ENCODE assay signal across 19 cellular contexts in genomic region chr5:124685404-124685930, GRCh38.
"Had no signal": no experiment of that assay in that cellular context is flagged by ENCODE, and none has a peak within 500 bp of the region (broad histone marks: within the 10 kb centered on the region; RNA-seq: fewer than 3 reads in every experiment).

No MANE protein-coding gene starts in this region.

- H3K36me3 ChIP-seq: lower lobe of right lung, right lobe of liver, thoracic aorta, vagina had no signal

- ATAC-seq: activated CD4-positive, alpha-beta T cell treated with anti-CD3 and anti-CD28 coated beads for 36 hours; left lobe of liver; lower lobe of right lung; naive thymus-derived CD4-positive, alpha-beta T cell; right lobe of liver had no signal

- H3K4me3 ChIP-seq: coronary artery, lower lobe of right lung, right lobe of liver, thoracic aorta, vagina had no signal

- H3K9me3 ChIP-seq: lower lobe of right lung, right lobe of liver, thoracic aorta, vagina had no signal

- DNase-seq: activated CD4-positive, alpha-beta T cell treated with anti-CD3 and anti-CD28 coated beads for 36 hours; activated CD4-positive, alpha-beta T cell treated with anti-CD3 and anti-CD28 coated beads, Interleukin-2, amount 50 U/mL, for 4 hours; activated CD8-positive, alpha-beta memory T cell treated with anti-CD3 and anti-CD28 coated beads for 24 hours; activated CD8-positive, alpha-beta memory T cell treated with anti-CD3 and anti-CD28 coated beads, Interleukin-2, amount 50 U/mL, for 4 hours; activated naive CD4-positive, alpha-beta T cell treated with Interleukin-2 at 50 U/mL for 16 hours; activated naive CD8-positive, alpha-beta T cell treated with anti-CD3 and anti-CD28 coated beads for 36 hours; activated T-cell treated with anti-CD3 and anti-CD28 coated beads, Interleukin-2, amount 50 U/mL, for 24 hours; foreskin fibroblast; lower lobe of right lung; naive thymus-derived CD4-positive, alpha-beta T cell; posterior cingulate gyrus; right lobe of liver; small intestine; stimulated activated naive CD4-positive, alpha-beta T cell; WERI-Rb-1 had no signal

- H3K27ac ChIP-seq: coronary artery, right lobe of liver, vagina, WERI-Rb-1 had no signal

- H3K27me3 ChIP-seq: right lobe of liver, vagina had no signal
